ENCODE assay signal across 33 cellular contexts in genomic region chr10:32121648-32122047, GRCh38.
"Had no signal": no experiment of that assay in that cellular context is flagged by ENCODE, and none has a peak within 500 bp of the region (broad histone marks: within the 10 kb centered on the region; RNA-seq: fewer than 3 reads in every experiment).

No MANE protein-coding gene starts in this region.

- H3K36me3 ChIP-seq: adrenal gland, esophagus muscularis mucosa, gastrocnemius medialis, WERI-Rb-1 had no signal

- FAIRE-seq: colon had no signal

- H3K27me3 ChIP-seq: body of pancreas, esophagus muscularis mucosa, foreskin keratinocyte, gastrocnemius medialis had no signal

- H3K27ac ChIP-seq: adrenal gland, body of pancreas, esophagus muscularis mucosa, foreskin keratinocyte, gastrocnemius medialis, WERI-Rb-1 had no signal

- H3K4me1 ChIP-seq: adrenal gland, body of pancreas, esophagus muscularis mucosa, foreskin keratinocyte, gastrocnemius medialis had no signal

- ATAC-seq: activated CD4-positive, CD25-positive, alpha-beta regulatory T cell treated with anti-CD3 and anti-CD28 coated beads, Interleukin-2, amount 50 U/mL, for 24 hours; activated CD8-positive, alpha-beta T cell treated with anti-CD3 and anti-CD28 coated beads for 36 hours; activated naive CD8-positive, alpha-beta T cell treated with anti-CD3 and anti-CD28 coated beads, Interleukin-2, amount 50 U/mL, for 24 hours; activated T-cell treated with anti-CD3 and anti-CD28 coated beads, Interleukin-2, amount 50 U/mL, for 4 hours; activated T-helper 17 cell treated with anti-CD3 and anti-CD28 coated beads, Interleukin-2, amount 50 U/mL, for 72 hours; body of pancreas; effector memory CD8-positive, alpha-beta T cell; foreskin keratinocyte; gastrocnemius medialis; T-helper 17 cell had no signal

- H3K4me3 ChIP-seq: adrenal gland, body of pancreas, esophagus muscularis mucosa, gastrocnemius medialis had no signal

- H3K9me3 ChIP-seq: adrenal gland, body of pancreas, esophagus muscularis mucosa, gastrocnemius medialis had no signal

- DNase-seq: activated B cell treated with CpG ODN at 0.5 μM for 24 hours; activated CD4-positive, alpha-beta T cell treated with anti-CD3 and anti-CD28 coated beads for 48 hours; activated CD4-positive, alpha-beta T cell treated with anti-CD3 and anti-CD28 coated beads, Interleukin-2, amount 50 U/mL, for 1 hour; activated CD4-positive, alpha-beta T cell treated with anti-CD3 and anti-CD28 coated beads, Interleukin-2, amount 50 U/mL, for 48 hours; activated CD8-positive, alpha-beta memory T cell treated with anti-CD3 and anti-CD28 coated beads for 24 hours; activated CD8-positive, alpha-beta T cell treated with anti-CD3 and anti-CD28 coated beads for 36 hours; activated effector memory CD4-positive, alpha-beta T cell treated with Interleukin-2 at 50 U/mL for 16 hours; activated gamma-delta T cell treated with Interleukin-2 at 50 U/mL for 16 hours; activated naive CD4-positive, alpha-beta T cell treated with Interleukin-2 at 50 U/mL for 16 hours; activated naive CD8-positive, alpha-beta T cell treated with anti-CD3 and anti-CD28 coated beads for 36 hours; activated naive CD8-positive, alpha-beta T cell treated with anti-CD3 and anti-CD28 coated beads, Interleukin-2, amount 50 U/mL, for 24 hours; activated T-cell treated with anti-CD3 and anti-CD28 coated beads, Interleukin-2, amount 50 U/mL, for 4 hours; adrenal gland; amygdala; aorta; body of pancreas; caudate nucleus; cortex of kidney; dermis blood vessel endothelial cell; effector CD4-positive, alpha-beta T cell; effector memory CD8-positive, alpha-beta T cell; erythroblast; foreskin keratinocyte; gastrocnemius medialis; glutamatergic neuron; T-helper 1 cell; T-helper 17 cell; T1000; WERI-Rb-1 had no signal
